In the genomic region with DNA sequence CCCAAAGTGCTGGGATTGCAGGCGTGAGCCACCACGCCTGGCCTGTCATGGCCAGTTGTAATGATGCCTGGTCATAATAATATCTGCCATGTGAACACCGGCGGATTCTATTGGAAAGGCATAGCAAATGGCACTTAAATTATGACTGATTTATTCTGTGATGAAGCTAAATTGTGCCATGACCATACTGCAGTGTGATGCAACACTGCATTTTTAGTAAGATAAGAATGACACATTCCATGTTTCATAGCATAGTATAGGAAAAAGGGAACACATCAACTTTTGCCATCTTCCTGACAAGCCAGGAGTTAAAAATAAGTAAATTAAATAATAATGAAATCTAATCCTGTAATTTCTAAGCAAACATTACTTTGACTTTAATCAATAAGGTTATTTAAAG, we compare ENCODE assay signal across 24 cellular contexts. TPM values are rescaled to one million over a fixed set of nuclear protein-coding genes. Genes with fewer than 3 reads are reported as not detected.
A peak's percentile ranks its signal among the peaks of the same experiment; 100 is the strongest.
DNase-seq lines count a peak whose midpoint lies in the region; ATAC-seq, FAIRE-seq and TF ChIP-seq lines count a peak whose summit lies in the region.
"Had no signal": no experiment of that assay in that cellular context is flagged by ENCODE, and none has a peak within 500 bp of the region (broad histone marks: within the 10 kb centered on the region; RNA-seq: fewer than 3 reads in every experiment).

No MANE protein-coding gene starts in this region.

- no peak overlapping the region; the same call in 1 of the 2 replicates for H3K9ac ChIP-seq in OCI-LY3 (ENCODE audit: low read length)
- H3K9ac ChIP-seq: BLaER1 had no signal

- no peak overlapping the region for H3K4me3 Mint-ChIP-seq in natural killer cell treated with Interleukin-12 subunit alpha and Interleukin-12 subunit beta and Interleukin-15 and Interleukin-18, amount 100 ng/mL, for 72 hours
- H3K4me3 Mint-ChIP-seq: B cell; CD4-positive, CD25-positive, alpha-beta regulatory T cell; CD8-positive, alpha-beta T cell; GM23338; H9 had no signal

- H3K4me2 ChIP-seq in OCI-LY3 (ENCODE audit: low read length) (peak overlapping the region; percentile 87), osteoblast (ENCODE audit: insufficient read depth, low read length) (no peak overlapping the region)
- H3K4me2 ChIP-seq: BLaER1, GM23338 had no signal

- H3K36me3 Mint-ChIP-seq in natural killer cell treated with Interleukin-12 subunit alpha and Interleukin-12 subunit beta and Interleukin-15 and Interleukin-18, amount 100 ng/mL, for 72 hours = no peaks in the 10 kb centered on the region
- H3K36me3 Mint-ChIP-seq: CD4-positive, CD25-positive, alpha-beta regulatory T cell; CD8-positive, alpha-beta T cell had no signal

- H3K4me1 ChIP-seq in OCI-LY3 (ENCODE audit: low read length) = peaks cover 44% of the 10 kb centered on the region
- H3K4me1 ChIP-seq in osteoblast (ENCODE audit: insufficient read depth, low read length) = no peaks in the 10 kb centered on the region
- H3K4me1 ChIP-seq: Caco-2 had no signal

- H3K27ac ChIP-seq in OCI-LY3 (ENCODE audit: low read length) (peak overlapping the region; percentile 37; the same call in 1 of the 2 replicates), osteoblast (ENCODE audit: low read depth, low read length) (no peak overlapping the region)
- H3K27ac ChIP-seq: 22Rv1, BLaER1, C4-2B had no signal

- no peaks in the 10 kb centered on the region for H3K9me3 Mint-ChIP-seq in natural killer cell treated with Interleukin-12 subunit alpha and Interleukin-12 subunit beta and Interleukin-15 and Interleukin-18, amount 100 ng/mL, for 72 hours
- H3K9me3 Mint-ChIP-seq: CD4-positive, CD25-positive, alpha-beta regulatory T cell; CD8-positive, alpha-beta T cell; GM23338; H9 had no signal

- no peaks in the 10 kb centered on the region for H3K79me2 ChIP-seq in OCI-LY3 (ENCODE audit: low read length)
- H3K79me2 ChIP-seq in osteoblast (ENCODE audit: insufficient read depth, low read length) = no peaks in the 10 kb centered on the region

- no peaks in the 10 kb centered on the region for H4K20me1 ChIP-seq in OCI-LY3 (ENCODE audit: insufficient read depth, low read length)
- H4K20me1 ChIP-seq in osteoblast (ENCODE audit: insufficient read depth, low read length) = no peaks in the 10 kb centered on the region
- H4K20me1 ChIP-seq: BLaER1 had no signal

- DNase-seq in NCI-H146 (lab: John Stamatoyannopoulos, UW) (peak; percentile 13), NCI-H146 treated with DMSO at 0.1 percent for 48 hours (lab: John Stamatoyannopoulos, UW; ENCODE audit: unreplicated experiment) (no peak), bronchial epithelial cell (ENCODE audit: low read depth) (peak; percentile 27), osteoblast (ENCODE audit: insufficient read length, low spot score, missing footprints) (peak; percentile 27), T1000 (lab: John Stamatoyannopoulos, UW) (no peak)
- DNase-seq in natural killer cell treated with Interleukin-12 subunit alpha and Interleukin-12 subunit beta and Interleukin-15 and Interleukin-18, amount 100 ng/mL, for 72 hours (ENCODE audit: low spot score) = no peak
- DNase-seq: Caco-2; CD4-positive, CD25-positive, alpha-beta regulatory T cell; CD8-positive, alpha-beta T cell; DMS153; DND-41; H9 had no signal

- no peak for ATAC-seq in GM18868 (IDR thresholded peaks at IDR 0.05; ENCODE audit: unreplicated experiment)
- ATAC-seq in natural killer cell treated with Interleukin-12 subunit alpha and Interleukin-12 subunit beta and Interleukin-15 and Interleukin-18, amount 100 ng/mL, for 72 hours = no peak
- ATAC-seq: CD8-positive, alpha-beta T cell; GM23338; HCT116 had no signal

- no peak for FAIRE-seq in bronchial epithelial cell (lab: Jason Lieb, UNC)
- FAIRE-seq: A204.1, G401.6, GM12892, GM19239 had no signal

- no peak overlapping the region for H3K27ac Mint-ChIP-seq in natural killer cell treated with Interleukin-12 subunit alpha and Interleukin-12 subunit beta and Interleukin-15 and Interleukin-18, amount 100 ng/mL, for 72 hours
- H3K27ac Mint-ChIP-seq: B cell; CD4-positive, CD25-positive, alpha-beta regulatory T cell; CD8-positive, alpha-beta T cell; GM23338; H9 had no signal

- H3K27me3 Mint-ChIP-seq in natural killer cell treated with Interleukin-12 subunit alpha and Interleukin-12 subunit beta and Interleukin-15 and Interleukin-18, amount 100 ng/mL, for 72 hours = peaks cover 23 to 26% of the 10 kb centered on the region in 2 donors

- H2AFZ ChIP-seq in OCI-LY3 (ENCODE audit: low read depth, low read length) (no peak overlapping the region), osteoblast (ENCODE audit: low read length) (no peak overlapping the region)
- H2AFZ ChIP-seq: GM23338 had no signal

- TF ChIP-seq CTCF in OCI-LY3 (IDR thresholded peaks at IDR 0.05; ENCODE audit: low read depth, low read length) (no peak), bronchial epithelial cell (IDR thresholded peaks at IDR 0.05; ENCODE audit: insufficient read depth, low read length, severe bottlenecking) (no peak), osteoblast (IDR thresholded peaks at IDR 0.05; ENCODE audit: extremely low read depth, low read depth, low read length) (no peak)

- no peaks in the 10 kb centered on the region for H3K9me3 ChIP-seq in OCI-LY3 (ENCODE audit: insufficient read depth, low read length)
- no peaks in the 10 kb centered on the region for H3K9me3 ChIP-seq in osteoblast (ENCODE audit: low read depth, low read length)
- H3K9me3 ChIP-seq: BLaER1, Caco-2 had no signal

- peaks cover 9 to 14% of the 10 kb centered on the region in 2 donors for H3K4me1 Mint-ChIP-seq in natural killer cell treated with Interleukin-12 subunit alpha and Interleukin-12 subunit beta and Interleukin-15 and Interleukin-18, amount 100 ng/mL, for 72 hours (ENCODE audit: low read depth in 2 of 2)
- H3K4me1 Mint-ChIP-seq: GM23338 had no signal

- no peaks in the 10 kb centered on the region for H3K27me3 ChIP-seq in OCI-LY3 (ENCODE audit: low read depth, low read length)
- no peaks in the 10 kb centered on the region for H3K27me3 ChIP-seq in bronchial epithelial cell (ENCODE audit: control insufficient read depth, insufficient read depth, low read length)
- H3K27me3 ChIP-seq in osteoblast (ENCODE audit: insufficient read depth, low read length) = peaks cover 40% of the 10 kb centered on the region
- H3K27me3 ChIP-seq: BLaER1 had no signal

- peak overlapping the region; percentile 56; the same call in 1 of the 2 replicates for H3K4me3 ChIP-seq in OCI-LY3 (ENCODE audit: low read length)
- H3K4me3 ChIP-seq in bronchial epithelial cell (ENCODE audit: low read depth, low read length) = no peak overlapping the region
- H3K4me3 ChIP-seq in osteoblast (ENCODE audit: insufficient read depth, low read length) = no peak overlapping the region
- H3K4me3 ChIP-seq: BLaER1, GM23338 had no signal

- no peaks in the 10 kb centered on the region for H3K36me3 ChIP-seq in OCI-LY3 (replicated peaks; ENCODE audit: low read depth, low read length)
- H3K36me3 ChIP-seq in bronchial epithelial cell (ENCODE audit: control insufficient read depth, insufficient read depth, low read length) = no peaks in the 10 kb centered on the region
- H3K36me3 ChIP-seq in osteoblast (ENCODE audit: insufficient read depth, low read length) = no peaks in the 10 kb centered on the region
- H3K36me3 ChIP-seq: BLaER1 had no signal

RNA-seq across cellular contexts. Expression of a gene that starts 30.4 kb away (rescaled TPM):
- total RNA-seq in bronchial epithelial cell (92.7 and 138 TPM in 2 replicates), osteoblast (31.8 and 33.3 TPM in 2 replicates)
- 10 to 100 TPM; 31.8 to 37.9 TPM for total RNA-seq in natural killer cell treated with Interleukin-12 subunit alpha and Interleukin-12 subunit beta and Interleukin-15 and Interleukin-18, amount 100 ng/mL, for 72 hours

Comparison
In these comparisons a context has a peak if more than half of its experiments do, and no peak if none do; other contexts are left out.
1. DNase-seq: peak in NCI-H146 (single experiment), bronchial epithelial cell (single experiment) and osteoblast (single experiment); none in NCI-H146 treated with DMSO at 0.1 percent for 48 hours (single experiment), T1000 (single experiment) and natural killer cell treated with Interleukin-12 subunit alpha and Interleukin-12 subunit beta and Interleukin-15 and Interleukin-18, amount 100 ng/mL, for 72 hours (single experiment).